1 cellular context compared by ENCODE assay signal in the genomic region with DNA sequence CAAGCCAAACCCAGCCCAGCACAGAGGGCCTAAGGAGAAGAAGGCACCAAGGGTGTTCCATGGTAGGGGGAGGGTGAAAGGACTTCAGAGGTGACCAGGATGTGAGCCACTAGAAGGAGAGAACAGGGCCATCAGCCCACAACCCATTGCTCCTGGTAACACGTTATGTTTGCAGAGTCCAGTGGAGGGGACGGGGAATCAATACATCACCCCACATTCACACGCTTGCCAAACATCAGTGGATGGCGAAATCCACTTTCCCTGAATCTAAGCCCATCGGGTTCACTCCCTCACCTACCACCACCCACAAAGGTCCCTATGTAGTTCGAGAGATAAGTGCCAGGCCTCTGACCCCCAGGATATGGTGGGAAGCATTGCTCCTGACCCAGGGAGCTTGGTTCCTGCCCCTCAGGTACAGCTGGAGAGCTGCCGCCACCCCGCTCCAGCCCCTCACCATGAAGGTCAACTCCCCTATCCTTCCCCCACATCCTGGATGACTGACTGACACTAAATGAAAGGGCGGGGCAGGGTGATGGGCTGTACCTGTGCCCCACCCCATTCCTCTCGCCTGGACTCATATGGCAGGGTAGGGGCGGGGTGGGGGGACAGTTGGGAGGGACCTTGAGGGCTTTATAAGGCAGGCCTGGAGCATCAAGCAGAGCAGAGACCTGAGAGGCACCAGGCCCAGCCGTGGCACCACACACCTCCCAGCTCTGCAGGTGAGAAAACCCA.
TF ChIP-seq lines count a peak whose summit lies in the region.

A gene with protein sequence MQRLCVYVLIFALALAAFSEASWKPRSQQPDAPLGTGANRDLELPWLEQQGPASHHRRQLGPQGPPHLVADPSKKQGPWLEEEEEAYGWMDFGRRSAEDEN (plus strand): TSS at position 663 of the 732 bp plus-strand sequence. CDS start 3,106 bp downstream, outside the sequence.

TF ChIP-seq in HepG2, 621 proteins besides CTCF, POLR2A, EP300 and RAD21 (continues in another document):
- TF ChIP-seq MAZ (IDR thresholded peaks at IDR 0.05; ENCODE audit: borderline replicate concordance, low read depth, low read length), result no peak
- TF ChIP-seq MAZ (CRISPR knock-in tag; IDR thresholded peaks at IDR 0.05; ENCODE audit: low read depth), result 0 out of 2 replicates have a peak, but pooled peaks have one; percentile 44
- TF ChIP-seq, protein P1, sequence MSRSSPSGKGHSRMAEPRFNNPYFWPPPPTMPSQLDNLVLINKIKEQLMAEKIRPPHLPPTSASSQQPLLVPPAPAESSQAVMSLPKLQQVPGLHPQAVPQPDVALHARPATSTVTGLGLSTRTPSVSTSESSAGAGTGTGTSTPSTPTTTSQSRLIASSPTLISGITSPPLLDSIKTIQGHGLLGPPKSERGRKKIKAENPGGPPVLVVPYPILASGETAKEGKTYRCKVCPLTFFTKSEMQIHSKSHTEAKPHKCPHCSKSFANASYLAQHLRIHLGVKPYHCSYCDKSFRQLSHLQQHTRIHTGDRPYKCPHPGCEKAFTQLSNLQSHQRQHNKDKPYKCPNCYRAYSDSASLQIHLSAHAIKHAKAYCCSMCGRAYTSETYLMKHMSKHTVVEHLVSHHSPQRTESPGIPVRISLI (CRISPR knock-in tag; IDR thresholded peaks at IDR 0.05; ENCODE audit: borderline replicate concordance), result no peak
- no peak for TF ChIP-seq ZNF652 (CRISPR knock-in tag; IDR thresholded peaks at IDR 0.05; ENCODE audit: borderline replicate concordance, low read depth)
- 0 out of 2 replicates have a peak, but pooled peaks have one; percentile 16 for TF ChIP-seq MTA1 (CRISPR knock-in tag; IDR thresholded peaks at IDR 0.05; ENCODE audit: borderline replicate concordance)
- no peak for TF ChIP-seq ZKSCAN1 (IDR thresholded peaks at IDR 0.05; ENCODE audit: low read length)
- no peak for TF ChIP-seq KDM5B (CRISPR knock-in tag; IDR thresholded peaks at IDR 0.05; ENCODE audit: borderline replicate concordance)
- no peak for TF ChIP-seq ZBTB7A (CRISPR knock-in tag; IDR thresholded peaks at IDR 0.05)
- TF ChIP-seq GABPA (IDR thresholded peaks at IDR 0.05; ENCODE audit: low read depth, low read length), result no peak
- no peak for TF ChIP-seq GABPA (CRISPR knock-in tag; IDR thresholded peaks at IDR 0.05; ENCODE audit: low read depth)
- TF ChIP-seq ZNF607 (CRISPR knock-in tag; IDR thresholded peaks at IDR 0.05; ENCODE audit: borderline replicate concordance), result no peak
- TF ChIP-seq, protein P2, sequence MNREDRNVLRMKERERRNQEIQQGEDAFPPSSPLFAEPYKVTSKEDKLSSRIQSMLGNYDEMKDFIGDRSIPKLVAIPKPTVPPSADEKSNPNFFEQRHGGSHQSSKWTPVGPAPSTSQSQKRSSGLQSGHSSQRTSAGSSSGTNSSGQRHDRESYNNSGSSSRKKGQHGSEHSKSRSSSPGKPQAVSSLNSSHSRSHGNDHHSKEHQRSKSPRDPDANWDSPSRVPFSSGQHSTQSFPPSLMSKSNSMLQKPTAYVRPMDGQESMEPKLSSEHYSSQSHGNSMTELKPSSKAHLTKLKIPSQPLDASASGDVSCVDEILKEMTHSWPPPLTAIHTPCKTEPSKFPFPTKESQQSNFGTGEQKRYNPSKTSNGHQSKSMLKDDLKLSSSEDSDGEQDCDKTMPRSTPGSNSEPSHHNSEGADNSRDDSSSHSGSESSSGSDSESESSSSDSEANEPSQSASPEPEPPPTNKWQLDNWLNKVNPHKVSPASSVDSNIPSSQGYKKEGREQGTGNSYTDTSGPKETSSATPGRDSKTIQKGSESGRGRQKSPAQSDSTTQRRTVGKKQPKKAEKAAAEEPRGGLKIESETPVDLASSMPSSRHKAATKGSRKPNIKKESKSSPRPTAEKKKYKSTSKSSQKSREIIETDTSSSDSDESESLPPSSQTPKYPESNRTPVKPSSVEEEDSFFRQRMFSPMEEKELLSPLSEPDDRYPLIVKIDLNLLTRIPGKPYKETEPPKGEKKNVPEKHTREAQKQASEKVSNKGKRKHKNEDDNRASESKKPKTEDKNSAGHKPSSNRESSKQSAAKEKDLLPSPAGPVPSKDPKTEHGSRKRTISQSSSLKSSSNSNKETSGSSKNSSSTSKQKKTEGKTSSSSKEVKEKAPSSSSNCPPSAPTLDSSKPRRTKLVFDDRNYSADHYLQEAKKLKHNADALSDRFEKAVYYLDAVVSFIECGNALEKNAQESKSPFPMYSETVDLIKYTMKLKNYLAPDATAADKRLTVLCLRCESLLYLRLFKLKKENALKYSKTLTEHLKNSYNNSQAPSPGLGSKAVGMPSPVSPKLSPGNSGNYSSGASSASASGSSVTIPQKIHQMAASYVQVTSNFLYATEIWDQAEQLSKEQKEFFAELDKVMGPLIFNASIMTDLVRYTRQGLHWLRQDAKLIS (CRISPR knock-in tag; IDR thresholded peaks at IDR 0.05), result no peak
- no peak for TF ChIP-seq POLR2AphosphoS2 (IDR thresholded peaks at IDR 0.05; ENCODE audit: low read depth, low read length)
- TF ChIP-seq ZNF879 (CRISPR knock-in tag; IDR thresholded peaks at IDR 0.05), result no peak
- TF ChIP-seq ZNF737 (CRISPR knock-in tag; IDR thresholded peaks at IDR 0.05; ENCODE audit: borderline replicate concordance), result 0 out of 2 replicates have a peak, but pooled peaks have one; percentile 21
- TF ChIP-seq FOSL2 (CRISPR knock-in tag; IDR thresholded peaks at IDR 0.05), result no peak
- TF ChIP-seq ZNF256 (CRISPR knock-in tag; conservative IDR thresholded peaks at IDR 0.05), result no peak
- no peak for TF ChIP-seq ZNF563 (CRISPR knock-in tag; IDR thresholded peaks at IDR 0.05)
- no peak for TF ChIP-seq ZNF75D (CRISPR knock-in tag; IDR thresholded peaks at IDR 0.05; ENCODE audit: borderline replicate concordance)
- TF ChIP-seq, protein P3, sequence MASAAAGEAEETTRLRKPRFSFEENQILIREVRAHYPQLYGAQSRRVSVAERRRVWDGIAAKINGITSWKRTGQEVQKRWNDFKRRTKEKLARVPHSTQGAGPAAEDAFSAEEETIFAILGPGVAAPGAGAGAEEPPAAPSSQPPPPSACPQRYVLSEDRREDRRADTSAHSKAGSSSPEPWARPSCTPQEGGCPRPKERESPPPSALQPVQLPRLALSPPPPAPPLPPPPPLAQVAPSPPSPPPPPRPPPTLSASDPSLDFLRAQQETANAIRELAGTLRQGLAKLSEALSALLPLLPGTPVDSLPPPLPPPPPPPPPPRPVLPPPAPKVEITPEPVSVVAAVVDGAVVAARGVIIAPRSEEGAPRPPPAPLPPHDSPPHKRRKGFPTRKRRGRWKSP (CRISPR knock-in tag; IDR thresholded peaks at IDR 0.05), result no peak
- TF ChIP-seq, protein P4, sequence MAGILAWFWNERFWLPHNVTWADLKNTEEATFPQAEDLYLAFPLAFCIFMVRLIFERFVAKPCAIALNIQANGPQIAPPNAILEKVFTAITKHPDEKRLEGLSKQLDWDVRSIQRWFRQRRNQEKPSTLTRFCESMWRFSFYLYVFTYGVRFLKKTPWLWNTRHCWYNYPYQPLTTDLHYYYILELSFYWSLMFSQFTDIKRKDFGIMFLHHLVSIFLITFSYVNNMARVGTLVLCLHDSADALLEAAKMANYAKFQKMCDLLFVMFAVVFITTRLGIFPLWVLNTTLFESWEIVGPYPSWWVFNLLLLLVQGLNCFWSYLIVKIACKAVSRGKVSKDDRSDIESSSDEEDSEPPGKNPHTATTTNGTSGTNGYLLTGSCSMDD (CRISPR knock-in tag; IDR thresholded peaks at IDR 0.05), result no peak
- TF ChIP-seq SIN3B (IDR thresholded peaks at IDR 0.05; ENCODE audit: low read length), result no peak
- TF ChIP-seq KLF6 (CRISPR knock-in tag; IDR thresholded peaks at IDR 0.05), result no peak
- no peak for TF ChIP-seq TCF7L2 (IDR thresholded peaks at IDR 0.05; ENCODE audit: low read depth, low read length)
- no peak for TF ChIP-seq RAD51 (IDR thresholded peaks at IDR 0.05; ENCODE audit: borderline replicate concordance)
- no peak for TF ChIP-seq ELF4 (CRISPR knock-in tag; IDR thresholded peaks at IDR 0.05; ENCODE audit: borderline replicate concordance)
- TF ChIP-seq SALL2 (CRISPR knock-in tag; IDR thresholded peaks at IDR 0.05), result no peak
- TF ChIP-seq SOX6 (IDR thresholded peaks at IDR 0.05), result no peak
- TF ChIP-seq SOX6 (CRISPR knock-in tag; IDR thresholded peaks at IDR 0.05), result 0 out of 2 replicates have a peak, but pooled peaks have one; percentile 37
- TF ChIP-seq ZNF674 (CRISPR knock-in tag; IDR thresholded peaks at IDR 0.05; ENCODE audit: low read depth), result no peak
- no peak for TF ChIP-seq WIZ (CRISPR knock-in tag; IDR thresholded peaks at IDR 0.05)
- TF ChIP-seq, protein P5, sequence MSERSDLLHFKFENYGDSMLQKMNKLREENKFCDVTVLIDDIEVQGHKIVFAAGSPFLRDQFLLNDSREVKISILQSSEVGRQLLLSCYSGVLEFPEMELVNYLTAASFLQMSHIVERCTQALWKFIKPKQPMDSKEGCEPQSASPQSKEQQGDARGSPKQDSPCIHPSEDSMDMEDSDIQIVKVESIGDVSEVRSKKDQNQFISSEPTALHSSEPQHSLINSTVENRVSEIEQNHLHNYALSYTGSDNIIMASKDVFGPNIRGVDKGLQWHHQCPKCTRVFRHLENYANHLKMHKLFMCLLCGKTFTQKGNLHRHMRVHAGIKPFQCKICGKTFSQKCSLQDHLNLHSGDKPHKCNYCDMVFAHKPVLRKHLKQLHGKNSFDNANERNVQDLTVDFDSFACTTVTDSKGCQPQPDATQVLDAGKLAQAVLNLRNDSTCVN (CRISPR knock-in tag; IDR thresholded peaks at IDR 0.05; ENCODE audit: borderline replicate concordance), result no peak
- peak; percentile 12; the same call in 1 of the 2 replicates for TF ChIP-seq BHLHE40 (IDR thresholded peaks at IDR 0.05; ENCODE audit: low read length)
- TF ChIP-seq HDAC1 (CRISPR knock-in tag; IDR thresholded peaks at IDR 0.05), result 0 out of 2 replicates have a peak, but pooled peaks have one; percentile 34
- no peak for TF ChIP-seq ZKSCAN5 (CRISPR knock-in tag; IDR thresholded peaks at IDR 0.05)
- no peak for TF ChIP-seq SKI (IDR thresholded peaks at IDR 0.05; ENCODE audit: partially characterized antibody)
- TF ChIP-seq NFIC (IDR thresholded peaks at IDR 0.05; ENCODE audit: low read length), result no peak
- peak; percentile 28; the same call in 1 of the 2 replicates for TF ChIP-seq SP4 (CRISPR knock-in tag; IDR thresholded peaks at IDR 0.05)
- no peak for TF ChIP-seq JUND (CRISPR knock-in tag; IDR thresholded peaks at IDR 0.05)
- no peak for TF ChIP-seq HNRNPK (IDR thresholded peaks at IDR 0.05; ENCODE audit: low read depth, low read length, poor library complexity, severe bottlenecking)
- no peak for TF ChIP-seq SCMH1 (CRISPR knock-in tag; IDR thresholded peaks at IDR 0.05; ENCODE audit: borderline replicate concordance)
- TF ChIP-seq ZNF235 (CRISPR knock-in tag; IDR thresholded peaks at IDR 0.05; ENCODE audit: borderline replicate concordance), result no peak
- TF ChIP-seq, protein P6, sequence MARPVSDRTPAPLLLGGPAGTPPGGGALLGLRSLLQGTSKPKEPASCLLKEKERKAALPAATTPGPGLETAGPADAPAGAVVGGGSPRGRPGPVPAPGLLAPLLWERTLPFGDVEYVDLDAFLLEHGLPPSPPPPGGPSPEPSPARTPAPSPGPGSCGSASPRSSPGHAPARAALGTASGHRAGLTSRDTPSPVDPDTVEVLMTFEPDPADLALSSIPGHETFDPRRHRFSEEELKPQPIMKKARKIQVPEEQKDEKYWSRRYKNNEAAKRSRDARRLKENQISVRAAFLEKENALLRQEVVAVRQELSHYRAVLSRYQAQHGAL (CRISPR knock-in tag; IDR thresholded peaks at IDR 0.05; ENCODE audit: not compliant biosample characterization), result no peak
- no peak for TF ChIP-seq RBFOX2 (IDR thresholded peaks at IDR 0.05; ENCODE audit: low read depth, low read length)
- TF ChIP-seq TCF7 (IDR thresholded peaks at IDR 0.05; ENCODE audit: low read depth), result no peak
- no peak for TF ChIP-seq MYNN (CRISPR knock-in tag; IDR thresholded peaks at IDR 0.05; ENCODE audit: low read depth)
- TF ChIP-seq, protein P7, sequence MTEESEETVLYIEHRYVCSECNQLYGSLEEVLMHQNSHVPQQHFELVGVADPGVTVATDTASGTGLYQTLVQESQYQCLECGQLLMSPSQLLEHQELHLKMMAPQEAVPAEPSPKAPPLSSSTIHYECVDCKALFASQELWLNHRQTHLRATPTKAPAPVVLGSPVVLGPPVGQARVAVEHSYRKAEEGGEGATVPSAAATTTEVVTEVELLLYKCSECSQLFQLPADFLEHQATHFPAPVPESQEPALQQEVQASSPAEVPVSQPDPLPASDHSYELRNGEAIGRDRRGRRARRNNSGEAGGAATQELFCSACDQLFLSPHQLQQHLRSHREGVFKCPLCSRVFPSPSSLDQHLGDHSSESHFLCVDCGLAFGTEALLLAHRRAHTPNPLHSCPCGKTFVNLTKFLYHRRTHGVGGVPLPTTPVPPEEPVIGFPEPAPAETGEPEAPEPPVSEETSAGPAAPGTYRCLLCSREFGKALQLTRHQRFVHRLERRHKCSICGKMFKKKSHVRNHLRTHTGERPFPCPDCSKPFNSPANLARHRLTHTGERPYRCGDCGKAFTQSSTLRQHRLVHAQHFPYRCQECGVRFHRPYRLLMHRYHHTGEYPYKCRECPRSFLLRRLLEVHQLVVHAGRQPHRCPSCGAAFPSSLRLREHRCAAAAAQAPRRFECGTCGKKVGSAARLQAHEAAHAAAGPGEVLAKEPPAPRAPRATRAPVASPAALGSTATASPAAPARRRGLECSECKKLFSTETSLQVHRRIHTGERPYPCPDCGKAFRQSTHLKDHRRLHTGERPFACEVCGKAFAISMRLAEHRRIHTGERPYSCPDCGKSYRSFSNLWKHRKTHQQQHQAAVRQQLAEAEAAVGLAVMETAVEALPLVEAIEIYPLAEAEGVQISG (CRISPR knock-in tag; IDR thresholded peaks at IDR 0.05), result peak; percentile 18; the same call in 1 of the 2 replicates
- TF ChIP-seq, protein P8, sequence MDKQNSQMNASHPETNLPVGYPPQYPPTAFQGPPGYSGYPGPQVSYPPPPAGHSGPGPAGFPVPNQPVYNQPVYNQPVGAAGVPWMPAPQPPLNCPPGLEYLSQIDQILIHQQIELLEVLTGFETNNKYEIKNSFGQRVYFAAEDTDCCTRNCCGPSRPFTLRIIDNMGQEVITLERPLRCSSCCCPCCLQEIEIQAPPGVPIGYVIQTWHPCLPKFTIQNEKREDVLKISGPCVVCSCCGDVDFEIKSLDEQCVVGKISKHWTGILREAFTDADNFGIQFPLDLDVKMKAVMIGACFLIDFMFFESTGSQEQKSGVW (CRISPR knock-in tag; IDR thresholded peaks at IDR 0.05; ENCODE audit: borderline replicate concordance), result no peak
- TF ChIP-seq ZNF124 (CRISPR knock-in tag; IDR thresholded peaks at IDR 0.05), result no peak
- TF ChIP-seq, protein P9, sequence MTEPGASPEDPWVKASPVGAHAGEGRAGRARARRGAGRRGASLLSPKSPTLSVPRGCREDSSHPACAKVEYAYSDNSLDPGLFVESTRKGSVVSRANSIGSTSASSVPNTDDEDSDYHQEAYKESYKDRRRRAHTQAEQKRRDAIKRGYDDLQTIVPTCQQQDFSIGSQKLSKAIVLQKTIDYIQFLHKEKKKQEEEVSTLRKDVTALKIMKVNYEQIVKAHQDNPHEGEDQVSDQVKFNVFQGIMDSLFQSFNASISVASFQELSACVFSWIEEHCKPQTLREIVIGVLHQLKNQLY (CRISPR knock-in tag; IDR thresholded peaks at IDR 0.05), result no peak
- TF ChIP-seq NONO (IDR thresholded peaks at IDR 0.05), result no peak
- TF ChIP-seq NONO (CRISPR knock-in tag; conservative IDR thresholded peaks at IDR 0.05), result 0 out of 2 replicates have a peak, but pooled peaks have one; percentile 26
- no peak for TF ChIP-seq MED1 (CRISPR knock-in tag; IDR thresholded peaks at IDR 0.05)
- TF ChIP-seq ZBTB42 (CRISPR knock-in tag; IDR thresholded peaks at IDR 0.05), result no peak
- TF ChIP-seq NFATC3 (CRISPR knock-in tag; IDR thresholded peaks at IDR 0.05), result no peak
